34 cellular contexts compared by ENCODE assay signal in genomic region chr4:26891054-26891453, GRCh38.
"Had no signal": no experiment of that assay in that cellular context is flagged by ENCODE, and none has a peak within 500 bp of the region (broad histone marks: within the 10 kb centered on the region; RNA-seq: fewer than 3 reads in every experiment).

No MANE protein-coding gene starts in this region.

- H3K9me3 Mint-ChIP-seq: activated B cell treated with CpG ODN at 0.5 μM for 24 hours; dendritic cell treated with granulocyte-macrophage colony-stimulating factor and Interleukin-4, amounts not matched to agents 40 ng/mL and 50 ng/mL, for 4 days had no signal

- H3K36me3 ChIP-seq: ascending aorta, breast epithelium, cardiac muscle cell, esophagus muscularis mucosa, gastrocnemius medialis, heart left ventricle, WERI-Rb-1 had no signal

- H3K27ac ChIP-seq: ascending aorta, breast epithelium, cardiac muscle cell, coronary artery, dorsolateral prefrontal cortex, esophagus muscularis mucosa, foreskin keratinocyte, gastrocnemius medialis, heart left ventricle, WERI-Rb-1 had no signal

- DNase-seq: activated B cell treated with CpG ODN at 0.5 μM for 24 hours; activated CD4-positive, alpha-beta T cell treated with anti-CD3 and anti-CD28 coated beads for 48 hours; activated CD4-positive, alpha-beta T cell treated with anti-CD3 and anti-CD28 coated beads, Interleukin-2, amount 50 U/mL, for 1 hour; activated CD4-positive, alpha-beta T cell treated with anti-CD3 and anti-CD28 coated beads, Interleukin-2, amount 50 U/mL, for 48 hours; activated CD8-positive, alpha-beta memory T cell treated with anti-CD3 and anti-CD28 coated beads, Interleukin-2, amount 50 U/mL, for 48 hours; activated gamma-delta T cell; activated naive CD4-positive, alpha-beta T cell; activated naive CD4-positive, alpha-beta T cell treated with anti-CD3 and anti-CD28 coated beads, Interleukin-2, amount 10 ng/mL, durations not matched to agents 7 days and 5 days; activated naive CD8-positive, alpha-beta T cell treated with anti-CD3 and anti-CD28 coated beads, Interleukin-2, amount 10 ng/mL, durations not matched to agents 7 days and 5 days; activated T-cell treated with anti-CD3 and anti-CD28 coated beads for 4 hours; activated T-cell treated with anti-CD3 and anti-CD28 coated beads, Interleukin-2, amount 50 U/mL, for 24 hours; activated T-cell treated with anti-CD3 and anti-CD28 coated beads, Interleukin-2, amount 50 U/mL, for 72 hours; central memory CD4-positive, alpha-beta T cell; dorsolateral prefrontal cortex; effector memory CD4-positive, alpha-beta T cell; endodermal cell; foreskin keratinocyte; gastrocnemius medialis; glutamatergic neuron; heart left ventricle; T-helper 1 cell; T-helper 17 cell; T1000; WERI-Rb-1 had no signal

- H3K27ac Mint-ChIP-seq: activated B cell treated with CpG ODN at 0.5 μM for 24 hours; activated naive CD4-positive, alpha-beta T cell treated with anti-CD3 and anti-CD28 coated beads, Interleukin-2, amount 10 ng/mL, durations not matched to agents 7 days and 5 days; activated naive CD4-positive, alpha-beta T cell treated with anti-CD3 and anti-CD28 coated beads, Interleukin-2, amount 50 U/mL, for 72 hours; activated naive CD8-positive, alpha-beta T cell treated with anti-CD3 and anti-CD28 coated beads, Interleukin-2, amount 10 ng/mL, durations not matched to agents 7 days and 5 days; brain; dendritic cell treated with granulocyte-macrophage colony-stimulating factor and Interleukin-4, amounts not matched to agents 40 ng/mL and 50 ng/mL, for 4 days; endodermal cell; T-helper 2 cell treated with Interferon-gamma antibody and Interleukin-4, amounts not matched to agents 5 μg/mL and 100 μg/mL, for 36 hours had no signal

- H3K4me1 ChIP-seq: ascending aorta, breast epithelium had no signal

- H3K27me3 Mint-ChIP-seq: activated B cell treated with CpG ODN at 0.5 μM for 24 hours; activated naive CD4-positive, alpha-beta T cell treated with anti-CD3 and anti-CD28 coated beads, Interleukin-2, amount 10 ng/mL, durations not matched to agents 7 days and 5 days; activated naive CD8-positive, alpha-beta T cell treated with anti-CD3 and anti-CD28 coated beads, Interleukin-2, amount 10 ng/mL, durations not matched to agents 7 days and 5 days; activated T-cell treated with anti-CD3 and anti-CD28 coated beads, Interleukin-2, amount 50 U/mL, for 24 hours; brain; dendritic cell treated with granulocyte-macrophage colony-stimulating factor and Interleukin-4, amounts not matched to agents 40 ng/mL and 50 ng/mL, for 4 days; T-helper 17 cell had no signal

- H3K4me1 Mint-ChIP-seq: endodermal cell had no signal

- H3K9me3 ChIP-seq: ascending aorta, breast epithelium, esophagus muscularis mucosa, gastrocnemius medialis, heart left ventricle had no signal

- ATAC-seq: activated CD4-positive, CD25-positive, alpha-beta regulatory T cell treated with anti-CD3 and anti-CD28 coated beads, Interleukin-2, amount 50 U/mL, for 24 hours; activated naive CD4-positive, alpha-beta T cell treated with anti-CD3 and anti-CD28 coated beads, Interleukin-2, amount 50 U/mL, for 72 hours; activated T-cell treated with anti-CD3 and anti-CD28 coated beads, Interleukin-2, amount 50 U/mL, for 72 hours; foreskin keratinocyte; gastrocnemius medialis; heart left ventricle; T-helper 17 cell had no signal

- H3K4me3 Mint-ChIP-seq: activated B cell treated with CpG ODN at 0.5 μM for 24 hours; activated naive CD4-positive, alpha-beta T cell treated with anti-CD3 and anti-CD28 coated beads, Interleukin-2, amount 10 ng/mL, durations not matched to agents 7 days and 5 days; activated naive CD8-positive, alpha-beta T cell treated with anti-CD3 and anti-CD28 coated beads, Interleukin-2, amount 10 ng/mL, durations not matched to agents 7 days and 5 days; activated T-cell treated with anti-CD3 and anti-CD28 coated beads, Interleukin-2, amount 50 U/mL, for 24 hours; activated T-cell treated with anti-CD3 and anti-CD28 coated beads, Interleukin-2, amount 50 U/mL, for 72 hours; brain; dendritic cell treated with granulocyte-macrophage colony-stimulating factor and Interleukin-4, amounts not matched to agents 40 ng/mL and 50 ng/mL, for 4 days; endodermal cell; T-helper 17 cell; T-helper 2 cell treated with Interferon-gamma antibody and Interleukin-4, amounts not matched to agents 5 μg/mL and 100 μg/mL, for 36 hours had no signal

- H3K4me3 ChIP-seq: ascending aorta, breast epithelium, cardiac muscle cell, coronary artery, dorsolateral prefrontal cortex, esophagus muscularis mucosa, gastrocnemius medialis, heart left ventricle had no signal
